ENCODE assay signal across 14 cellular contexts in the genomic region with DNA sequence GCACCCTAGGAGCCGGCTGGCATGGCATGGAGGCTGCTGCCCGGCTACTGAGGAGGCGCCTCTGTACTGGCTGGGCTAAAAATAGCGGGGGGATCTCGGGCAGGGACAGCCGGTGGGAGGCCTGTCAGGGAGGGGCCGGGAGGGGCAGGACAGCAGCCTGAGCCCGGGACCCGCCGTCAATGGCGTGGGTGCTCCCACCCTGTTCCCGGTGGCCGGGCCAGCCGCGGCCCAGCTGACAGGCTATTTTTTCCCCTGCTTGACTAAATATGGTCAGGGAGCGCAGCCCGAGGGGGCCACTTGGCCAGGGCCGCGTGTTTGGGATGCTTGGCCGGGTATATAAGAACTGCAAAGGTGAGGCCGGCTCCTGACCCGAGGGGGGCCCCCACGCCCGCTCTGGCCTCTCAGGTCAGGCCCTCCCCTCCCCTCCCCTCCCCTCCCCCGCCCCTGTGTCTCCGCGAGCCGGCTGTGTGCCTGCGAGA.
A peak's percentile ranks its signal among the peaks of the same experiment; 100 is the strongest.
DNase-seq lines count a peak whose midpoint lies in the region; ATAC-seq, FAIRE-seq and TF ChIP-seq lines count a peak whose summit lies in the region.
"Had no signal": no experiment of that assay in that cellular context is flagged by ENCODE, and none has a peak within 500 bp of the region (broad histone marks: within the 10 kb centered on the region; RNA-seq: fewer than 3 reads in every experiment).

No MANE protein-coding gene starts in this region.

- H3K79me1 ChIP-seq in H9 (ENCODE audit: insufficient read depth, low read depth, low read length, poor library complexity, severe bottlenecking), result no peaks in the 10 kb centered on the region

- no peak overlapping the region for H3K27ac Mint-ChIP-seq in H9
- H3K27ac Mint-ChIP-seq in effector memory CD8-positive, alpha-beta T cell, result peak overlapping the region in 1 of 2 donors; percentile 83
- peak overlapping the region; percentile 26 for H3K27ac Mint-ChIP-seq in memory B cell
- H3K27ac Mint-ChIP-seq in stimulated activated memory B cell treated with anti-CD40 and anti-IgM and Interleukin-4, amounts not matched to agents 10 μg/mL and 1 μg/mL and 100 μg/mL, for 72 hours, result peak overlapping the region; percentile 56

- no peak overlapping the region for H2BK15ac ChIP-seq in H9 (ENCODE audit: low read depth, low read length)

- no peak overlapping the region for H3K14ac ChIP-seq in H9 (ENCODE audit: insufficient read depth, low read length)

- peak overlapping the region in 1 of 2 experiments; percentile 79; a peak in 2 of 5 replicates for H3K4me3 Mint-ChIP-seq in H9
- peak overlapping the region; percentile 78 to 81 for H3K4me3 Mint-ChIP-seq in effector memory CD8-positive, alpha-beta T cell
- H3K4me3 Mint-ChIP-seq in memory B cell, result peak overlapping the region; percentile 84
- no peak overlapping the region for H3K4me3 Mint-ChIP-seq in stimulated activated memory B cell treated with anti-CD40 and anti-IgM and Interleukin-4, amounts not matched to agents 10 μg/mL and 1 μg/mL and 100 μg/mL, for 72 hours

- no peaks in the 10 kb centered on the region for H4K20me1 ChIP-seq in H9 (ENCODE audit: control insufficient read depth, insufficient read depth, insufficient read length)

- DNase-seq in H9, result no peak
- DNase-seq in effector memory CD8-positive, alpha-beta T cell, result no peak
- DNase-seq in memory B cell (ENCODE audit: low spot score in 2 of 2), result no peak
- DNase-seq in germinal center (ENCODE audit: low spot score), result no peak
- no peak for DNase-seq in D721Med (ENCODE audit: insufficient read length, low spot score)
- DNase-seq in AG08396 (ENCODE audit: low spot score), result no peak
- no peak for DNase-seq in MV-4-11 (lab: John Stamatoyannopoulos, UW)
- DNase-seq: caudate nucleus, kidney, NCI-H1105, NCI-H510A treated with DMSO at 0.1 percent for 48 hours, SHP77 treated with DMSO at 0.1 percent for 48 hours had no signal

- no peak overlapping the region for H3K4ac ChIP-seq in H9 (ENCODE audit: low read depth, low read length)

- no peak overlapping the region for H3K18ac ChIP-seq in H9 (ENCODE audit: insufficient read length, low read depth, low read length)

- H3K27me3 Mint-ChIP-seq in H9 (ENCODE audit: low read depth) (peaks cover 55% of the 10 kb centered on the region), memory B cell (peaks cover 21% of the 10 kb centered on the region)
- H3K27me3 Mint-ChIP-seq in effector memory CD8-positive, alpha-beta T cell, result peaks cover 58 to 86% of the 10 kb centered on the region in 2 donors
- peaks cover 86% of the 10 kb centered on the region for H3K27me3 Mint-ChIP-seq in stimulated activated memory B cell treated with anti-CD40 and anti-IgM and Interleukin-4, amounts not matched to agents 10 μg/mL and 1 μg/mL and 100 μg/mL, for 72 hours

- H3K9ac ChIP-seq in H9 (ENCODE audit: extremely low read depth, insufficient read length, low read length), result no peak overlapping the region

- H3K4me2 ChIP-seq in H9 (ENCODE audit: insufficient read depth, insufficient read length, low read length), result peak overlapping the region; percentile 52

- H3K4me1 ChIP-seq in H9 (ENCODE audit: insufficient read depth, low read length), result no peaks in the 10 kb centered on the region; the same call in 1 of the 2 replicates

- no peak overlapping the region for H3T11ph ChIP-seq in H9 (ENCODE audit: low read length)

- H4K8ac ChIP-seq in H9 (replicated peaks; ENCODE audit: insufficient read length, low read depth, low read length), result no peak overlapping the region

- H3K79me2 ChIP-seq in H9 (ENCODE audit: insufficient read depth, low read length), result no peaks in the 10 kb centered on the region

- no peak for ATAC-seq in effector memory CD8-positive, alpha-beta T cell (replicated peaks)
- no peak for ATAC-seq in memory B cell (ENCODE audit: low read depth)
- no peak for ATAC-seq in stimulated activated memory B cell treated with anti-CD40 and anti-IgM and Interleukin-4, amounts not matched to agents 10 μg/mL and 1 μg/mL and 100 μg/mL, for 72 hours

- no peak overlapping the region for H3K56ac ChIP-seq in H9 (ENCODE audit: insufficient read length, low read depth, low read length)

- H3K36me3 Mint-ChIP-seq in H9 (ENCODE audit: insufficient read depth in 1 of 3, low read depth in 3 of 3) (no peaks in the 10 kb centered on the region; a peak in 1 of 7 replicates), memory B cell (no peaks in the 10 kb centered on the region)
- peaks cover 6% of the 10 kb centered on the region for H3K36me3 Mint-ChIP-seq in effector memory CD8-positive, alpha-beta T cell (ENCODE audit: insufficient read depth)
- no peaks in the 10 kb centered on the region for H3K36me3 Mint-ChIP-seq in stimulated activated memory B cell treated with anti-CD40 and anti-IgM and Interleukin-4, amounts not matched to agents 10 μg/mL and 1 μg/mL and 100 μg/mL, for 72 hours

- no CpG with 5 or more reads among the region's 29 CpGs for WGBS in H9 (ENCODE audit: extremely low coverage, insufficient read length, low lambda C conversion rate)

- no peak overlapping the region for H2BK20ac ChIP-seq in H9 (ENCODE audit: low read depth, low read length, poor library complexity, severe bottlenecking)

- no peak overlapping the region for H2BK12ac ChIP-seq in H9 (ENCODE audit: insufficient read length, low read depth, low read length)

- peaks cover 5% of the 10 kb centered on the region for H3K23me2 ChIP-seq in H9 (ENCODE audit: insufficient read length, low read depth, low read length, poor library complexity, severe bottlenecking)

- peaks cover 9 to 11% of the 10 kb centered on the region in 2 experiments for H3K4me1 Mint-ChIP-seq in H9
- H3K4me1 Mint-ChIP-seq in effector memory CD8-positive, alpha-beta T cell (ENCODE audit: low read depth in 2 of 2), result peaks cover 5 to 8% of the 10 kb centered on the region in 2 donors
- peaks cover 6% of the 10 kb centered on the region for H3K4me1 Mint-ChIP-seq in memory B cell
- H3K4me1 Mint-ChIP-seq in stimulated activated memory B cell treated with anti-CD40 and anti-IgM and Interleukin-4, amounts not matched to agents 10 μg/mL and 1 μg/mL and 100 μg/mL, for 72 hours, result peaks cover 19% of the 10 kb centered on the region

- H3K27ac ChIP-seq in H9 (ENCODE audit: insufficient read length, low read depth, low read length), result no peak overlapping the region
- H3K27ac ChIP-seq: C4-2B had no signal

- no peak overlapping the region for H4K5ac ChIP-seq in H9 (ENCODE audit: insufficient read length, low read depth, low read length)

- H2AK5ac ChIP-seq in H9 (ENCODE audit: insufficient read length, low read length), result no peak overlapping the region

- peaks cover 7% of the 10 kb centered on the region; the same call in 1 of the 2 replicates for H3K27me3 ChIP-seq in H9 (ENCODE audit: insufficient read depth, low read length)

- no peak overlapping the region for H2BK5ac ChIP-seq in H9 (ENCODE audit: insufficient read length, low read length)

- no peak for TF ChIP-seq CTCF in H9 (conservative IDR thresholded peaks at IDR 0.05)
- no peak for TF ChIP-seq CTCF in D721Med (IDR thresholded peaks at IDR 0.05; ENCODE audit: insufficient read depth, missing control alignments)

- no peaks in the 10 kb centered on the region for H3K9me3 Mint-ChIP-seq in H9
- H3K9me3 Mint-ChIP-seq in effector memory CD8-positive, alpha-beta T cell, result no peaks in the 10 kb centered on the region
- H3K9me3 Mint-ChIP-seq in memory B cell, result no peaks in the 10 kb centered on the region
- no peaks in the 10 kb centered on the region for H3K9me3 Mint-ChIP-seq in stimulated activated memory B cell treated with anti-CD40 and anti-IgM and Interleukin-4, amounts not matched to agents 10 μg/mL and 1 μg/mL and 100 μg/mL, for 72 hours

- no peak overlapping the region for H2AFZ ChIP-seq in H9 (ENCODE audit: low read length)

- no peak for FAIRE-seq in D721Med (lab: Jason Lieb, UNC)
- FAIRE-seq: kidney had no signal

- no peak overlapping the region for H4K91ac ChIP-seq in H9 (ENCODE audit: insufficient read length, low read depth, low read length)

- no peak overlapping the region for H2BK120ac ChIP-seq in H9 (ENCODE audit: low read depth, low read length, poor library complexity, severe bottlenecking)

- no peak overlapping the region for H3K23ac ChIP-seq in H9 (ENCODE audit: insufficient read length, low read depth, low read length)

- H3K9me3 ChIP-seq in H9 (ENCODE audit: control insufficient read depth, low read depth, low read length), result no peaks in the 10 kb centered on the region

Comparison
In these comparisons a context has a peak if more than half of its experiments do, and no peak if none do; other contexts are left out.
1. H3K27ac Mint-ChIP-seq: peak in memory B cell (single experiment) and stimulated activated memory B cell treated with anti-CD40 and anti-IgM and Interleukin-4, amounts not matched to agents 10 μg/mL and 1 μg/mL and 100 μg/mL, for 72 hours (single experiment); none in H9 (0 of 3).